Comparison of ENCODE assay signal across 8 cellular contexts in the genomic region with DNA sequence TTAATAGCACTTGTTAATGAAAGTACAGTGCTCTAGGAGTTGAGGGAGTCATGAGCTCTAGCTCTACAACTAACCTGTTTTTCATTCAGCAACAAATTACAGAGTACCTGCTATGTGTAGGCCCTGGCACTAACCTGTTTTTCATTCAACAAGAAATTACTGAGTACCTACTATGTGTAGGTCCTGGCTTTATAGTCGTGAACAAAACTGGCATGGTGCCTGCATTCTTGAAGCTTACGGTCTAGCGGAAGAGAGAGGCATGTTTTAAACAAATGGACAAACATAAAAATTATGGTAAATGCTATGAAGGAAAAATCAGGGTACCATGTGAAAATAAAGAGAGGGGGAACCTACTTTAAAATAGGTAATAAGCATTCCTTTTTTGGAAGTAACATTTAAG. TPM values are rescaled to one million over a fixed set of nuclear protein-coding genes. Genes with fewer than 3 reads are reported as not detected.
DNase-seq lines count a peak whose midpoint lies in the region; ATAC-seq, FAIRE-seq and TF ChIP-seq lines count a peak whose summit lies in the region.

No MANE protein-coding gene starts in this region.

- intact Hi-C loops in heart right ventricle (cut with DNase I) (loop anchor here in 2 of 10 donors (2.0 to 10.0 kb wide), 2 partner anchors 36 to 116 kb away; no protein-coding TSS in a partner anchor), Right ventricle myocardium inferior (cut with DNase I) (no loop called here), testis (cut with DNase I; ENCODE audit: low total_unique reads) (no loop called here)

- H3K27ac ChIP-seq in heart right ventricle (peak overlapping the region in 3 of 10 donors; percentile 97 to 100 (median 99)), testis (peak overlapping the region; percentile 98)

- peak overlapping the region; percentile 98 for H3K4me3 Mint-ChIP-seq in activated naive CD8-positive, alpha-beta T cell

- H3K4me1 ChIP-seq in heart right ventricle (peaks cover 14 to 50% (median 45%) of the 10 kb centered on the region in 9 donors), testis (peaks cover 27% of the 10 kb centered on the region)

- TF ChIP-seq CTCF in heart right ventricle (IDR thresholded peaks at IDR 0.05) (no peak), testis (IDR thresholded peaks at IDR 0.05) (no peak)

- peak overlapping the region; percentile 99 for H3K27ac Mint-ChIP-seq in activated naive CD8-positive, alpha-beta T cell

- DNase-seq in heart right ventricle (no peak), Right ventricle myocardium inferior (ENCODE audit: missing footprints) (no peak), left lobe of liver (ENCODE audit: low spot score) (peak; percentile 16), testis (no peak), DMS79 (lab: John Stamatoyannopoulos, UW) (no peak), GM19239 (ENCODE audit: insufficient read length, low spot score) (no peak)

- TF ChIP-seq POLR2A in testis (IDR thresholded peaks at IDR 0.05) = no peak

- H3K4me1 Mint-ChIP-seq in activated naive CD8-positive, alpha-beta T cell (ENCODE audit: low read depth) = peaks cover 55% of the 10 kb centered on the region

- peaks cover 0 to 57% (median 17%) of the 10 kb centered on the region in 9 donors for H3K36me3 ChIP-seq in heart right ventricle
- no peaks in the 10 kb centered on the region for H3K36me3 ChIP-seq in testis (ENCODE audit: low read depth, missing control alignments)

- no peaks in the 10 kb centered on the region for H3K27me3 Mint-ChIP-seq in activated naive CD8-positive, alpha-beta T cell

- ATAC-seq in heart right ventricle (no peak), Right ventricle myocardium inferior (no peak), left lobe of liver (no peak), GM18502 (IDR thresholded peaks at IDR 0.05; ENCODE audit: poor library complexity, unreplicated experiment) (no peak)

- FAIRE-seq in GM19239 (lab: Jason Lieb, UNC) = no peak

- H3K9me3 ChIP-seq in heart right ventricle = no peaks in the 10 kb centered on the region
- no peaks in the 10 kb centered on the region for H3K9me3 ChIP-seq in testis

- H3K27me3 ChIP-seq in heart right ventricle (no peaks in the 10 kb centered on the region), testis (no peaks in the 10 kb centered on the region)

- H3K4me3 ChIP-seq in heart right ventricle (peak overlapping the region in 7 of 10 donors; percentile 69 to 92 (median 90)), testis (no peak overlapping the region)

- H3K9me3 Mint-ChIP-seq in activated naive CD8-positive, alpha-beta T cell (ENCODE audit: low read depth) = no peaks in the 10 kb centered on the region

- H3K36me3 Mint-ChIP-seq in activated naive CD8-positive, alpha-beta T cell = peaks cover 24% of the 10 kb centered on the region

- 53 to 55% methylated on average over 3 of the region's 3 CpGs for WGBS in heart right ventricle, 2 donors
- 70 to 77% methylated on average over 3 of the region's 3 CpGs for WGBS in testis, 2 donors

RNA-seq across cellular contexts. Expression of a gene that starts 2.2 kb away (rescaled TPM):
- total RNA-seq in heart right ventricle = 100 to 1,000 TPM; 103 to 135 (median 112) TPM
- polyA plus RNA-seq in heart right ventricle = 10 to 100 TPM; 55.2 to 61.8 TPM
- total RNA-seq in Right ventricle myocardium inferior = 90.2 TPM
- 38.0 TPM for total RNA-seq in left lobe of liver
- total RNA-seq in testis = 100 to 1,000 TPM; 159 to 166 TPM
- polyA plus RNA-seq in testis (ENCODE audit: insufficient read depth, low read depth, low replicate concordance) = 174 TPM

RNA-seq across cellular contexts. Expression of a gene that starts 12.4 kb away (rescaled TPM):
- total RNA-seq in heart right ventricle (1 to 10 TPM in 2 of 10 donors, under 1 TPM in 1, not detected in 7; 0.76 to 1.1 (median 1.1) TPM), Right ventricle myocardium inferior (not detected), left lobe of liver (not detected), testis (1 to 10 TPM; 4.0 to 8.4 TPM)
- polyA plus RNA-seq in heart right ventricle (under 1 TPM in 1 of 2 donors, not detected in 1; 0.22 TPM), testis (ENCODE audit: insufficient read depth, low read depth, low replicate concordance) (38.3 TPM)

RNA-seq across cellular contexts. Expression of a gene that starts 26.6 kb away (rescaled TPM):
- total RNA-seq in heart right ventricle (100 to 1,000 TPM in 7 of 10 donors, 10 to 100 TPM in 3; 75.2 to 345 (median 129) TPM), Right ventricle myocardium inferior (102 TPM), left lobe of liver (92.7 TPM), testis (100 to 1,000 TPM; 290 to 356 TPM)
- polyA plus RNA-seq in heart right ventricle (10 to 100 TPM; 85.9 to 97.6 TPM), testis (ENCODE audit: insufficient read depth, low read depth, low replicate concordance) (266 TPM)

RNA-seq across cellular contexts. Expression of a gene that starts 53.9 kb away (rescaled TPM):
- 100 to 1,000 TPM; 162 to 196 (median 171) TPM for total RNA-seq in heart right ventricle
- 100 to 1,000 TPM; 171 to 313 TPM for polyA plus RNA-seq in heart right ventricle
- 184 TPM for total RNA-seq in Right ventricle myocardium inferior
- 41.6 TPM for total RNA-seq in left lobe of liver
- total RNA-seq in testis = 10 to 100 TPM; 92.7 to 98.9 TPM
- 192 TPM for polyA plus RNA-seq in testis (ENCODE audit: insufficient read depth, low read depth, low replicate concordance)

Comparison
In these comparisons a context has a peak if more than half of its experiments do, and no peak if none do; other contexts are left out.
1. H3K4me3 ChIP-seq: peak in heart right ventricle (7 of 10); none in testis (0 of 2).